ENCODE assay signal across 9 cellular contexts in genomic region chr14:64645220-64645891, GRCh38. TPM values are rescaled to one million over a fixed set of nuclear protein-coding genes. Genes with fewer than 3 reads are reported as not detected.
DNase-seq lines count a peak whose midpoint lies in the region; ATAC-seq, FAIRE-seq and TF ChIP-seq lines count a peak whose summit lies in the region.
"Had no signal": no experiment of that assay in that cellular context is flagged by ENCODE, and none has a peak within 500 bp of the region (broad histone marks: within the 10 kb centered on the region; RNA-seq: fewer than 3 reads in every experiment).

No MANE protein-coding gene starts in this region.

- no peak for TF ChIP-seq POLR2A in H1 (IDR thresholded peaks at IDR 0.05; ENCODE audit: control extremely low read depth in 1 of 2, low read depth in 2 of 2, low read length in 2 of 2)
- no peak for TF ChIP-seq POLR2A in right lobe of liver (IDR thresholded peaks at IDR 0.05)
- no peak for TF ChIP-seq POLR2A in transverse colon (IDR thresholded peaks at IDR 0.05)

- 31% methylated on average over 10 of the region's 10 CpGs; no CpG with 5 or more reads in 1 of the 2 experiments for WGBS in H1 (ENCODE audit: extremely low coverage in 1 of 2, insufficient coverage in 1 of 2, insufficient read length in 1 of 2, insufficient replicate concordance in 2 of 2, low coverage in 1 of 2, low lambda C conversion rate in 2 of 2, missing lambda C conversion rate in 1 of 2), 2 experiments
- WGBS in right lobe of liver (ENCODE audit: insufficient coverage, low coverage, low lambda C conversion rate, missing lambda C conversion rate) = 67% methylated on average over 10 of the region's 10 CpGs
- 30 to 68% methylated on average over 5 to 10 of the region's 10 CpGs for WGBS in transverse colon (ENCODE audit: low coverage in 1 of 2), 2 donors

- no peak overlapping the region for H3K4ac ChIP-seq in H1 (replicated peaks; ENCODE audit: insufficient read length, low read depth, low read length)

- H3K23ac ChIP-seq in H1 (ENCODE audit: insufficient read length) = no peak overlapping the region

- H4K20me1 ChIP-seq in H1 (replicated peaks in 1 of 2; ENCODE audit: control insufficient read depth in 1 of 2, insufficient read depth in 2 of 2, low read length in 2 of 2) = no peaks in the 10 kb centered on the region

- H2BK5ac ChIP-seq in H1 (ENCODE audit: low read depth, low read length) = peak overlapping the region; percentile 93

- TF ChIP-seq EP300 in H1 (IDR thresholded peaks at IDR 0.05; ENCODE audit: borderline replicate concordance in 1 of 2, low read depth in 2 of 2, low read length in 2 of 2) = peak in 1 of 2 experiments; percentile 86; a peak in 2 of 3 replicates
- TF ChIP-seq EP300 in transverse colon (IDR thresholded peaks at IDR 0.05; ENCODE audit: low read depth) = peak; percentile 85

- no peaks in the 10 kb centered on the region for H3K23me2 ChIP-seq in H1 (ENCODE audit: low read depth, low read length)

- H3K56ac ChIP-seq in H1 (replicated peaks; ENCODE audit: insufficient read length, low read depth, low read length) = no peak overlapping the region

- no peak overlapping the region for H4K5ac ChIP-seq in H1 (ENCODE audit: insufficient read length, low read depth, low read length)

- peak; percentile 58 for FAIRE-seq in H1 (lab: Jason Lieb, UNC)

- DNase-seq in LHCN-M2 (ENCODE audit: low read depth) (peak; percentile 81), H1 (ENCODE audit: low read depth in 1 of 2, low spot score in 2 of 2) (peak in 1 of 2 experiments; percentile 81), right lobe of liver (no peak), transverse colon (no peak), UCSD-AML1 (lab: John Stamatoyannopoulos, UW; ENCODE audit: unreplicated experiment) (no peak)
- DNase-seq: activated CD4-positive, alpha-beta T cell treated with anti-CD3 and anti-CD28 coated beads, Interleukin-2, amount 50 U/mL, for 4 hours had no signal

- H3K9ac ChIP-seq in H1 (replicated peaks in 1 of 4; ENCODE audit: extremely low read depth in 1 of 4, low read depth in 3 of 4, low read length in 3 of 4) = no peak overlapping the region

- peak overlapping the region; percentile 91; the same call in 1 of the 2 replicates for H2BK20ac ChIP-seq in H1 (ENCODE audit: low read length)

- H3K79me1 ChIP-seq in H1 (ENCODE audit: low read depth, low read length) = no peaks in the 10 kb centered on the region

- peak overlapping the region; percentile 47 for H2BK120ac ChIP-seq in H1 (replicated peaks; ENCODE audit: low read depth, low read length)

- peak overlapping the region; percentile 57; the same call in 1 of the 2 replicates for H2AFZ ChIP-seq in H1 (ENCODE audit: low read length)

- in situ Hi-C loops in transverse colon (cut with MboI; ENCODE audit: low pct_ligation_motif_present in 1 of 4, low pct_unique_long_range_greater_than_20kb in 1 of 4, low sequenced_read_pairs in 3 of 4) = loop anchor here (10.0 to 25.0 kb wide), 5 partner anchors 101 to 308 kb away; partner anchors contain the start of genes HSPA2 (in 2 of the 4), PPP1R36 (in 2 of the 4) and MTHFD1 (in 1 of the 4)

- H3K27ac ChIP-seq in H1 (ENCODE audit: low read depth, low read length) (peak overlapping the region; percentile 68; the same call in 1 of the 2 replicates), right lobe of liver (peak overlapping the region; percentile 26 to 55 (median 48)), transverse colon (peak overlapping the region; percentile 72 to 83 (median 78))

- peak overlapping the region in 1 of 4 experiments; percentile 36; a peak in 1 of 8 replicates for H3K4me3 ChIP-seq in H1 (ENCODE audit: extremely low read depth in 1 of 4, insufficient read depth in 2 of 4, low read depth in 3 of 4, low read length in 4 of 4)
- no peak overlapping the region for H3K4me3 ChIP-seq in right lobe of liver
- no peak overlapping the region for H3K4me3 ChIP-seq in transverse colon

- H3K27me3 ChIP-seq in H1 (replicated peaks in 1 of 4; ENCODE audit: control insufficient read depth in 3 of 4, extremely low read depth in 1 of 4, insufficient read depth in 3 of 4, low read length in 3 of 4) (no peaks in the 10 kb centered on the region; a peak in 1 of 7 replicates), right lobe of liver (no peaks in the 10 kb centered on the region), transverse colon (no peaks in the 10 kb centered on the region)

- no peak; a peak in 1 of 4 replicates for TF ChIP-seq RAD21 in H1 (IDR thresholded peaks at IDR 0.05 in 1 of 2, conservative IDR thresholded peaks at IDR 0.05 in 1 of 2; ENCODE audit: low read depth in 2 of 2, low read length in 2 of 2)

- H3K36me3 ChIP-seq in H1 (ENCODE audit: control insufficient read depth in 2 of 4, insufficient read depth in 4 of 4, low read length in 3 of 4) (no peaks in the 10 kb centered on the region; a peak in 1 of 8 replicates), right lobe of liver (no peaks in the 10 kb centered on the region), transverse colon (no peaks in the 10 kb centered on the region)

- no peaks in the 10 kb centered on the region for H3K79me2 ChIP-seq in H1 (ENCODE audit: control insufficient read depth in 1 of 2, insufficient read depth in 2 of 2, low read length in 2 of 2)

- H4K8ac ChIP-seq in H1 (ENCODE audit: extremely low read depth, insufficient read depth, low read length) = no peak overlapping the region

- ATAC-seq in right lobe of liver = no peak
- no peak for ATAC-seq in HG03159 (IDR thresholded peaks at IDR 0.05; ENCODE audit: unreplicated experiment)
- no peak for ATAC-seq in HG02678 (IDR thresholded peaks at IDR 0.05; ENCODE audit: unreplicated experiment)
- no peak for ATAC-seq in HG03432 (IDR thresholded peaks at IDR 0.05; ENCODE audit: unreplicated experiment)

- H2AK5ac ChIP-seq in H1 (ENCODE audit: low read depth, low read length) = no peak overlapping the region; the same call in 1 of the 2 replicates

- peak overlapping the region; percentile 68 for H4K91ac ChIP-seq in H1 (replicated peaks; ENCODE audit: insufficient read length, low read length)

- H3K18ac ChIP-seq in H1 (ENCODE audit: extremely low read depth, low read length) = peak overlapping the region; percentile 73

- H2BK12ac ChIP-seq in H1 (ENCODE audit: low read depth, low read length) = peak overlapping the region; percentile 94

- H3K4me1 ChIP-seq in H1 (replicated peaks in 1 of 4; ENCODE audit: control insufficient read depth in 3 of 4, insufficient read depth in 4 of 4, low read length in 3 of 4) (peaks cover 3 to 16% (median 12%) of the 10 kb centered on the region in 4 experiments; a peak in 5 of 7 replicates), right lobe of liver (peaks cover 0 to 24% (median 7%) of the 10 kb centered on the region in 4 donors), transverse colon (peaks cover 0 to 15% (median 6%) of the 10 kb centered on the region in 4 donors)

- 0 out of 2 replicates have a peak overlapping the region, but pooled peaks have one; percentile 54 for H2BK15ac ChIP-seq in H1 (ENCODE audit: low read length)

- H3K14ac ChIP-seq in H1 (ENCODE audit: insufficient read length) = no peak overlapping the region

- no peaks in the 10 kb centered on the region for H3K9me3 ChIP-seq in H1 (ENCODE audit: insufficient read depth in 2 of 2, low read depth in 1 of 2, low read length in 1 of 2)
- H3K9me3 ChIP-seq in right lobe of liver = no peaks in the 10 kb centered on the region
- no peaks in the 10 kb centered on the region for H3K9me3 ChIP-seq in transverse colon

- POLR2A ChIA-PET in H1 (lab: Charles Lee; ENCODE audit: partially characterized antibody) = interaction anchor here (0.6 to 1.7 kb wide), 10 partner anchors 9 to 141 kb away, joined by 3 to 9 read pairs (median 4); partner anchors contain the start of genes HSPA2 and ZBTB1

- H3K4me2 ChIP-seq in H1 (ENCODE audit: insufficient read depth in 1 of 2, low read depth in 2 of 2, low read length in 2 of 2) = peak overlapping the region; percentile 48 to 54

- no peak for TF ChIP-seq CTCF in H1 (IDR thresholded peaks at IDR 0.05; ENCODE audit: control extremely low read depth in 1 of 3, insufficient read depth in 1 of 3, low read depth in 1 of 3, low read length in 3 of 3)
- TF ChIP-seq CTCF in right lobe of liver (IDR thresholded peaks at IDR 0.05) = no peak
- TF ChIP-seq CTCF in transverse colon (IDR thresholded peaks at IDR 0.05) = no peak

- intact Hi-C loops in right lobe of liver (cut with DNase I) = no loop called here
- intact Hi-C loops in transverse colon (cut with DNase I; ENCODE audit: low total_unique reads) = no loop called here

- CTCF ChIA-PET in H1 (lab: Charles Lee; ENCODE audit: partially characterized antibody) = interaction anchor here (0.7 to 3.1 kb wide), 5 partner anchors 9 to 27 kb away, joined by 3 to 13 read pairs (median 4); no protein-coding TSS in a partner anchor

TF ChIP-seq in H1, 55 proteins besides CTCF, POLR2A, EP300 and RAD21 (continues in another document):
- TF ChIP-seq ZNF274 (IDR thresholded peaks at IDR 0.05; ENCODE audit: borderline replicate concordance, extremely low read depth, low read length) (no peak), CBX5 (IDR thresholded peaks at IDR 0.05; ENCODE audit: low read depth, low read length) (no peak), TCF12 (IDR thresholded peaks at IDR 0.05; ENCODE audit: low read depth, low read length) (0 out of 2 replicates have a peak, but pooled peaks have one; percentile 43), ATF3 (IDR thresholded peaks at IDR 0.05; ENCODE audit: insufficient read depth, low read depth, low read length) (no peak), TBP (IDR thresholded peaks at IDR 0.05; ENCODE audit: low read depth, low read length) (peak; percentile 36; the same call in 1 of the 2 replicates), MAFK (IDR thresholded peaks at IDR 0.05; ENCODE audit: low read depth, low read length) (no peak)

RNA-seq across cellular contexts. Expression of gene PLEKHG3, which starts 58.9 kb away (rescaled TPM):
- total RNA-seq in LHCN-M2 (2014; rRNA removed) (3.5 and 6.0 TPM in 2 replicates), right lobe of liver (10 to 100 TPM; 25.4 to 49.1 (median 28.0) TPM), transverse colon (100 to 1,000 TPM in 2 of 4 donors, 10 to 100 TPM in 2; 58.1 to 273 (median 94.7) TPM)
- 5.9 TPM for polyA plus RNA-seq in LHCN-M2 (2012)
- total RNA-seq in H1 (2021; fragmentation: NEBNext Ultra II Directional; extraction: Animal tissue kit (Norgen Biotek cat#: 25700)) = 89.1 and 90.6 TPM in 2 replicates
- 43.4 and 52.2 TPM in 2 replicates for polyA plus RNA-seq in H1 (2011; rRNA removed)
- polyA plus RNA-seq in H1 (2011; cell fraction: cytosol; rRNA removed) = 47.9 TPM
- polyA plus RNA-seq in H1 (2011; cell fraction: nucleus; rRNA removed) = 122 TPM
- 38.4 to 58.9 TPM (median 52.0 TPM) in 4 replicates for polyA plus RNA-seq in H1 (2012, experiment 1 of 2)
- 33.1 TPM for polyA plus RNA-seq in H1 (2012, experiment 2 of 2)
- 25.1 TPM for polyA plus RNA-seq in H1 (2013, experiment 1 of 2)
- polyA plus RNA-seq in H1 (2013, experiment 2 of 2) = 24.3 TPM
- 67.8 and 88.3 TPM in 2 replicates for polyA minus RNA-seq in H1 (2011; rRNA and poly(A)+ RNA removed)
- 45.6 TPM for polyA minus RNA-seq in H1 (2011; cell fraction: cytosol; rRNA and poly(A)+ RNA removed)
- 80.2 TPM for polyA minus RNA-seq in H1 (2011; cell fraction: nucleus; rRNA and poly(A)+ RNA removed)
